In the genomic region with DNA sequence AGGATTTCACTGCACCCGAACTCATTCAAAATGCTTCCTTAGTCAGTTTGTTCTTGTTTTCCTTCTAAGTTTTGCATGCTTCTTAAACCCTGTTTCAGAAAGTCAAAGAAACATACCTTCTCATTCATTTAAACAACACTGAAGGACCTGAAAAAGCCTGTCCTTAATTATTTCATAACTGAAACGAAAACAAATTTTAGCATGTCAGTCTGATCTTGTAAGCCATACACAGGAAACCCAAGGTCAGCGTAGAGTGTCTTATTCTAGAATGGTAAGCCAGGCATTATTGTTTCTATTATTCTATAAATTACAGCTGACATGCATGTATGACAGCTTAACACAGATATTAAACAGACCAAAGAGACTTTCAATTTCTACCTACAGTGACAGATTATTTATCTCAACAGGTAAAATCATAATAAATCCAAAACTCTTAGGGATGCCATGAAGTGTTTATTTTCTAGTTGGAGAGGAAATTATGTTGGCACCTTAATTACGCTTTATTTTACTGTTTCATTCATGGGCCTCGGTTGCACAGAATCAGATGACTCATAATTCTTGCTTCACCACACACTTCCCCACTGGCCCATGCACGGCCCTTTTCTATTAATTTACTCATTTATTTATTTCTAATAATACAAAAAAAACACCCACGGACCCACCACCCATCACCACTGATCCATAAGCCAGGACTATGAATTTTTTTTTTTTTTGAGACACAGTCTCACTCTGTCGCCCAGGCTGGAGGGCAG, we compare ENCODE assay signal across 12 cellular contexts. TPM values are rescaled to one million over a fixed set of nuclear protein-coding genes. Genes with fewer than 3 reads are reported as not detected.
DNase-seq lines count a peak whose midpoint lies in the region; ATAC-seq lines count a peak whose summit lies in the region.
"Had no signal": no experiment of that assay in that cellular context is flagged by ENCODE, and none has a peak within 500 bp of the region (broad histone marks: within the 10 kb centered on the region; RNA-seq: fewer than 3 reads in every experiment).

No MANE protein-coding gene starts in this region.

- ATAC-seq in activated CD8-positive, alpha-beta memory T cell treated with anti-CD3 and anti-CD28 coated beads, Interleukin-2, amount 10 ng/mL, durations not matched to agents 7 days and 5 days: peak; percentile 46
- ATAC-seq in stimulated activated naive B cell treated with anti-CD40 and anti-IgM and Interleukin-4, amounts not matched to agents 10 μg/mL and 1 μg/mL and 100 μg/mL, for 72 hours (replicated peaks): no peak
- ATAC-seq in GM21515 (IDR thresholded peaks at IDR 0.05; ENCODE audit: unreplicated experiment): no peak
- ATAC-seq: heart right ventricle had no signal

- peak overlapping the region; percentile 47 for H3K4me3 Mint-ChIP-seq in activated CD8-positive, alpha-beta memory T cell treated with anti-CD3 and anti-CD28 coated beads, Interleukin-2, amount 10 ng/mL, durations not matched to agents 7 days and 5 days
- H3K4me3 Mint-ChIP-seq in activated naive CD8-positive, alpha-beta T cell treated with anti-CD3 and anti-CD28 coated beads for 36 hours: no peak overlapping the region
- peak overlapping the region in 1 of 2 donors; percentile 47 for H3K4me3 Mint-ChIP-seq in stimulated activated naive B cell treated with anti-CD40 and anti-IgM and Interleukin-4, amounts not matched to agents 10 μg/mL and 1 μg/mL and 100 μg/mL, for 72 hours

- no peaks in the 10 kb centered on the region for H3K9me3 Mint-ChIP-seq in activated CD8-positive, alpha-beta memory T cell treated with anti-CD3 and anti-CD28 coated beads, Interleukin-2, amount 10 ng/mL, durations not matched to agents 7 days and 5 days (ENCODE audit: low read depth)
- peaks cover 2% of the 10 kb centered on the region for H3K9me3 Mint-ChIP-seq in activated naive CD8-positive, alpha-beta T cell treated with anti-CD3 and anti-CD28 coated beads for 36 hours
- no peaks in the 10 kb centered on the region for H3K9me3 Mint-ChIP-seq in stimulated activated naive B cell treated with anti-CD40 and anti-IgM and Interleukin-4, amounts not matched to agents 10 μg/mL and 1 μg/mL and 100 μg/mL, for 72 hours

- peaks cover 62% of the 10 kb centered on the region for H3K4me1 Mint-ChIP-seq in activated CD8-positive, alpha-beta memory T cell treated with anti-CD3 and anti-CD28 coated beads, Interleukin-2, amount 10 ng/mL, durations not matched to agents 7 days and 5 days
- H3K4me1 Mint-ChIP-seq in activated naive CD8-positive, alpha-beta T cell treated with anti-CD3 and anti-CD28 coated beads for 36 hours: peaks cover 43% of the 10 kb centered on the region
- peaks cover 43 to 93% of the 10 kb centered on the region in 2 donors for H3K4me1 Mint-ChIP-seq in stimulated activated naive B cell treated with anti-CD40 and anti-IgM and Interleukin-4, amounts not matched to agents 10 μg/mL and 1 μg/mL and 100 μg/mL, for 72 hours

- H3K27me3 Mint-ChIP-seq in activated CD8-positive, alpha-beta memory T cell treated with anti-CD3 and anti-CD28 coated beads, Interleukin-2, amount 10 ng/mL, durations not matched to agents 7 days and 5 days: no peaks in the 10 kb centered on the region
- H3K27me3 Mint-ChIP-seq in activated naive CD8-positive, alpha-beta T cell treated with anti-CD3 and anti-CD28 coated beads for 36 hours: no peaks in the 10 kb centered on the region
- H3K27me3 Mint-ChIP-seq in stimulated activated naive B cell treated with anti-CD40 and anti-IgM and Interleukin-4, amounts not matched to agents 10 μg/mL and 1 μg/mL and 100 μg/mL, for 72 hours: no peaks in the 10 kb centered on the region

- CTCF ChIA-PET in activated CD8-positive, alpha-beta memory T cell treated with anti-CD3 and anti-CD28 coated beads, Interleukin-2, amount 10 ng/mL, durations not matched to agents 7 days and 5 days (lab: Charles Lee): interaction anchor here (1.0 to 1.4 kb wide), 3 partner anchors 32 to 64 kb away, joined by 3 to 4 read pairs (median 4); no protein-coding TSS in a partner anchor

- peaks cover 7% of the 10 kb centered on the region for H3K36me3 Mint-ChIP-seq in activated CD8-positive, alpha-beta memory T cell treated with anti-CD3 and anti-CD28 coated beads, Interleukin-2, amount 10 ng/mL, durations not matched to agents 7 days and 5 days
- peaks cover 1% of the 10 kb centered on the region for H3K36me3 Mint-ChIP-seq in activated naive CD8-positive, alpha-beta T cell treated with anti-CD3 and anti-CD28 coated beads for 36 hours
- H3K36me3 Mint-ChIP-seq in stimulated activated naive B cell treated with anti-CD40 and anti-IgM and Interleukin-4, amounts not matched to agents 10 μg/mL and 1 μg/mL and 100 μg/mL, for 72 hours: no peaks in the 10 kb centered on the region

- DNase-seq in activated CD8-positive, alpha-beta memory T cell treated with anti-CD3 and anti-CD28 coated beads, Interleukin-2, amount 10 ng/mL, durations not matched to agents 7 days and 5 days: no peak
- no peak for DNase-seq in activated CD8-positive, alpha-beta memory T cell treated with anti-CD3 and anti-CD28 coated beads, Interleukin-2, amount 50 U/mL, for 4 hours
- DNase-seq in NCI-H1436 treated with DMSO at 0.1 percent for 48 hours (lab: John Stamatoyannopoulos, UW) (peak; percentile 43), NCI-H510A (lab: John Stamatoyannopoulos, UW) (no peak)
- no peak for DNase-seq in activated naive CD8-positive, alpha-beta T cell treated with anti-CD3 and anti-CD28 coated beads for 36 hours
- no peak for DNase-seq in stimulated activated naive B cell treated with anti-CD40 and anti-IgM and Interleukin-4, amounts not matched to agents 10 μg/mL and 1 μg/mL and 100 μg/mL, for 72 hours
- no peak for DNase-seq in effector CD4-positive, alpha-beta T cell
- DNase-seq: anterior cingulate cortex, heart right ventricle, NCI-H1092 treated with DMSO at 0.1 percent for 48 hours, small intestine had no signal

- H3K27ac Mint-ChIP-seq in activated CD8-positive, alpha-beta memory T cell treated with anti-CD3 and anti-CD28 coated beads, Interleukin-2, amount 10 ng/mL, durations not matched to agents 7 days and 5 days: peak overlapping the region; percentile 91
- H3K27ac Mint-ChIP-seq in activated naive CD8-positive, alpha-beta T cell treated with anti-CD3 and anti-CD28 coated beads for 36 hours: peak overlapping the region; percentile 73
- peak overlapping the region; percentile 26 for H3K27ac Mint-ChIP-seq in stimulated activated naive B cell treated with anti-CD40 and anti-IgM and Interleukin-4, amounts not matched to agents 10 μg/mL and 1 μg/mL and 100 μg/mL, for 72 hours

RNA-seq across cellular contexts. Expression of a gene that starts 39.3 kb away (rescaled TPM):
- total RNA-seq in activated CD8-positive, alpha-beta memory T cell treated with anti-CD3 and anti-CD28 coated beads, Interleukin-2, amount 10 ng/mL, durations not matched to agents 7 days and 5 days: 10 to 100 TPM; 38.1 to 47.8 TPM
- 10 to 100 TPM; 22.9 to 23.9 TPM for total RNA-seq in activated naive CD8-positive, alpha-beta T cell treated with anti-CD3 and anti-CD28 coated beads for 36 hours

Comparison
In these comparisons a context has a peak if more than half of its experiments do, and no peak if none do; other contexts are left out.
1. H3K27ac Mint-ChIP-seq: peak in every context shown above with its lines; median percentile 91 in activated CD8-positive, alpha-beta memory T cell treated with anti-CD3 and anti-CD28 coated beads, Interleukin-2, amount 10 ng/mL, durations not matched to agents 7 days and 5 days; 73 in activated naive CD8-positive, alpha-beta T cell treated with anti-CD3 and anti-CD28 coated beads for 36 hours; 26 in stimulated activated naive B cell treated with anti-CD40 and anti-IgM and Interleukin-4, amounts not matched to agents 10 μg/mL and 1 μg/mL and 100 μg/mL, for 72 hours.